Comparison of ENCODE assay signal across 1 cellular context in the genomic region with DNA sequence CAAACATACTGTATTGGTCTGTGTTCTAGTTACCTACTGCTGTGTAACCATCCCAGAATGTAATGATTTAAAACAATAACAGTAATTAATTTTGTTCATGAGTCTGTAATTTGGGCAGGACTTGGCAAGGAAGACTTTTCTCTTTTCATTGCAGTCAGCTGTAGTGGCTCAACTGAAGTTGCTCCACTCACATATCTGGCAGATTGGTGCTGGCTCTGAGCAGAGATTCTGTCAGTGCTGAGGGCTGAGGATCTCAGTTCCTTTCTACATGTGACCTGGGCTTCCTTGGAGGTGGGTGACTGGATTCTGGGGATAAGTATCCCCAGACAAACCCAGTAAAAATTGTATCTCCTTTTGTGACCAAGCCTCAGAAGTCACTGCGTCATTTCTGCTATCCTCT.
TF ChIP-seq lines count a peak whose summit lies in the region.

No MANE protein-coding gene starts in this region.

TF ChIP-seq in GM23338, 12 proteins besides CTCF, POLR2A, EP300 and RAD21 (continued from another document):
- TF ChIP-seq JUNB (IDR thresholded peaks at IDR 0.05; ENCODE audit: unreplicated experiment) (no peak), CREB1 (CRISPR knock-in tag; IDR thresholded peaks at IDR 0.05; ENCODE audit: low read depth) (no peak)
